20 cellular contexts compared by ENCODE assay signal in genomic region chr5:6491548-6492290, GRCh38. TPM values are rescaled to one million over a fixed set of nuclear protein-coding genes. Genes with fewer than 3 reads are reported as not detected.
"Had no signal": no experiment of that assay in that cellular context is flagged by ENCODE, and none has a peak within 500 bp of the region (broad histone marks: within the 10 kb centered on the region; RNA-seq: fewer than 3 reads in every experiment).

No MANE protein-coding gene starts in this region.

- H3K9me3 Mint-ChIP-seq: activated B cell treated with CpG ODN at 0.5 μM for 24 hours; activated CD4-positive, alpha-beta memory T cell treated with anti-CD3 and anti-CD28 coated beads for 36 hours; activated T-helper 17 cell treated with anti-CD3 and anti-CD28 coated beads, Interleukin-2, amount 50 U/mL, for 72 hours; naive thymus-derived CD8-positive, alpha-beta T cell; stimulated activated naive CD8-positive, alpha-beta T cell treated with anti-CD3 and anti-CD28 coated beads, Interleukin-15, Interleukin-2, amounts not matched to agents 100 ng/mL and 50 ng/mL, for 24 hours had no signal

- H3K36me3 Mint-ChIP-seq: activated CD4-positive, alpha-beta memory T cell treated with anti-CD3 and anti-CD28 coated beads for 36 hours; activated CD8-positive, alpha-beta memory T cell treated with anti-CD3 and anti-CD28 coated beads, Interleukin-2, amount 10 ng/mL, durations not matched to agents 7 days and 5 days; naive thymus-derived CD8-positive, alpha-beta T cell had no signal

- H3K4me3 Mint-ChIP-seq: activated B cell treated with CpG ODN at 0.5 μM for 24 hours; activated CD4-positive, alpha-beta memory T cell treated with anti-CD3 and anti-CD28 coated beads for 36 hours; activated CD8-positive, alpha-beta memory T cell treated with anti-CD3 and anti-CD28 coated beads, Interleukin-2, amount 10 ng/mL, durations not matched to agents 7 days and 5 days; activated T-helper 17 cell treated with anti-CD3 and anti-CD28 coated beads, Interleukin-2, amount 50 U/mL, for 72 hours; naive thymus-derived CD8-positive, alpha-beta T cell; stimulated activated naive CD8-positive, alpha-beta T cell treated with anti-CD3 and anti-CD28 coated beads, Interleukin-15, Interleukin-2, amounts not matched to agents 100 ng/mL and 50 ng/mL, for 24 hours had no signal

- H3K27ac ChIP-seq: lower lobe of right lung, skin epidermis, upper lobe of left lung had no signal

- H3K27me3 Mint-ChIP-seq: activated B cell treated with CpG ODN at 0.5 μM for 24 hours had no signal

- H3K27me3 ChIP-seq: gastrocnemius medialis, upper lobe of left lung had no signal

- DNase-seq: activated B cell treated with CpG ODN at 0.5 μM for 24 hours; activated CD4-positive, alpha-beta memory T cell treated with anti-CD3 and anti-CD28 coated beads for 36 hours; activated CD4-positive, alpha-beta T cell treated with anti-CD3 and anti-CD28 coated beads for 4 hours; activated CD8-positive, alpha-beta memory T cell treated with anti-CD3 and anti-CD28 coated beads, Interleukin-2, amount 10 ng/mL, durations not matched to agents 7 days and 5 days; activated naive CD4-positive, alpha-beta T cell; activated T-cell treated with anti-CD3 and anti-CD28 coated beads, Interleukin-2, amount 50 U/mL, for 1 hour; aorta; effector CD4-positive, alpha-beta T cell; gastrocnemius medialis; head of caudate nucleus; left colon; lower lobe of right lung; naive thymus-derived CD8-positive, alpha-beta T cell; stimulated activated CD4-positive, alpha-beta T cell treated with anti-CD3 and anti-CD28 coated beads, Interleukin-15, amount 100 ng/mL, for 24 hours; stimulated activated CD4-positive, alpha-beta T cell treated with anti-CD3 and anti-CD28 coated beads, Interleukin-2, amount 100 ng/mL, for 48 hours had no signal

- H3K4me3 ChIP-seq: gastrocnemius medialis, lower lobe of right lung, skin epidermis, upper lobe of left lung had no signal

- ATAC-seq: activated CD8-positive, alpha-beta memory T cell treated with anti-CD3 and anti-CD28 coated beads, Interleukin-2, amount 10 ng/mL, durations not matched to agents 7 days and 5 days; activated T-helper 17 cell treated with anti-CD3 and anti-CD28 coated beads, Interleukin-2, amount 50 U/mL, for 72 hours; esophagus mucosa; gastrocnemius medialis; left colon; lower lobe of right lung; naive thymus-derived CD8-positive, alpha-beta T cell had no signal

- H3K4me1 ChIP-seq: lower lobe of right lung, upper lobe of left lung had no signal

- H3K36me3 ChIP-seq: lower lobe of right lung, upper lobe of left lung had no signal

- H3K27ac Mint-ChIP-seq: activated B cell treated with CpG ODN at 0.5 μM for 24 hours; activated CD4-positive, alpha-beta memory T cell treated with anti-CD3 and anti-CD28 coated beads for 36 hours; activated CD8-positive, alpha-beta memory T cell treated with anti-CD3 and anti-CD28 coated beads, Interleukin-2, amount 10 ng/mL, durations not matched to agents 7 days and 5 days; activated T-helper 17 cell treated with anti-CD3 and anti-CD28 coated beads, Interleukin-2, amount 50 U/mL, for 72 hours; naive thymus-derived CD8-positive, alpha-beta T cell; stimulated activated naive CD8-positive, alpha-beta T cell treated with anti-CD3 and anti-CD28 coated beads, Interleukin-15, Interleukin-2, amounts not matched to agents 100 ng/mL and 50 ng/mL, for 24 hours had no signal

RNA-seq across cellular contexts. Expression of gene UBE2QL1, which starts 43.1 kb away (rescaled TPM):
- total RNA-seq: activated CD4-positive, alpha-beta memory T cell treated with anti-CD3 and anti-CD28 coated beads for 36 hours; activated T-helper 17 cell treated with anti-CD3 and anti-CD28 coated beads, Interleukin-2, amount 50 U/mL, for 72 hours; esophagus mucosa; lower lobe of right lung; naive thymus-derived CD8-positive, alpha-beta T cell had no signal
- polyA plus RNA-seq: naive thymus-derived CD8-positive, alpha-beta T cell had no signal
